ENCODE assay signal across 8 cellular contexts in the genomic region with DNA sequence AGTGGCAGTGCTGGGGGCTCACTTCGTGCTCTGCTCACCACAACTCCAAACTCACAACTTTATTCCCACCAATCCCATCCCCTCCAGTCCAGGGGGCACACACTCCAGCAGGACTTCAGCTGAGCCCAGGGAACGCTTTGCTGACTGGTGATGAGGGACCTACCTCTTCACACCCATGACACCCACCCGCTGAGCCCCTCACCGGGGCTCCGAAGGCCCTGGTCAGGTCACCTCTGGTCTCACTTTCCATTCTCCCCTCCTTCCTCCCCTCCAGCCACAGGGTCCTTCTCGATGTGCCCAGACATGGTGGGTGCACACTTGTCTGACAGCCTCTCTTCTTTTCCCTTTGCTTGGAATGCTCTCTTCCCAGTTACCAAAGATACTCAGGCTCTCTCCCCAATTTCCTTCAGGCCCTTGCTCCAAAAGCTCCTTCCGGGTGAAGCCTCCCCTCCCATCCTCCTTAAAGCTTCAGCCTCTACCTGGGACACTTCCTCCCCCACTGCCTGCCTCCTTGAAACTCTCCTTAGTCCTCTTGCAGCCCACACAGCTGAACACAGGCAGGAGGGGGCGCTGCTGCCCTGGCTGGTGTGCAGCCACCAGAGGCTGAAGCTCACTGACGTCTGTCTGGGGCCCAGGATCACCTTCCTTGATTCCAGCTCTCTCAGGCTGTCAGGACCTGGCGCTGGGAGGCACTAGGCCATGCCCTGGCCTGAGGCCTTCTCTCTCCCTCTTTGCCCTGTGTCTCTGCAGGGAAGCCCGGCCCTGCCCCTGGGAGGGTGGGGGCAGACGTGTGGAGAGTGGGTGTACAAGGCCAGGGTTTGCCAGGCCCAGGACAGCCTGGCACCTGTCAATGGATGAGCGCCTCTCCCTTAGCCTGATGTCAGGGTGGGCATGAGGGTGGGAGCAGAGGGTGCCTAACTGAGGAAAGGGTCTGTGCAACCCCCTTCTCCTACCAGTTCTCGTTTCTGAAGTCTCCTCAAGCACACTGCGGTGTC. TPM values are rescaled to one million over a fixed set of nuclear protein-coding genes. Genes with fewer than 3 reads are reported as not detected.
DNase-seq lines count a peak whose midpoint lies in the region; ATAC-seq and TF ChIP-seq lines count a peak whose summit lies in the region.

No MANE protein-coding gene starts in this region.

- H4K20me1 ChIP-seq in neural progenitor cell (ENCODE audit: low read depth), result no peaks in the 10 kb centered on the region

- TF ChIP-seq CTCF in neural progenitor cell (IDR thresholded peaks at IDR 0.05) (peak; percentile 78), type B pancreatic cell (conservative IDR thresholded peaks at IDR 0.05) (peak; percentile 65)

- no peaks in the 10 kb centered on the region for H3K36me3 Mint-ChIP-seq in activated CD4-positive, alpha-beta memory T cell treated with anti-CD3 and anti-CD28 coated beads, Interleukin-2, amount 10 ng/mL, durations not matched to agents 7 days and 5 days (ENCODE audit: low read depth)
- H3K36me3 Mint-ChIP-seq in neural progenitor cell, result no peaks in the 10 kb centered on the region
- H3K36me3 Mint-ChIP-seq in type B pancreatic cell, result no peaks in the 10 kb centered on the region

- H3K27me3 ChIP-seq in neural progenitor cell, result no peaks in the 10 kb centered on the region

- peaks cover 16% of the 10 kb centered on the region for H3K4me1 ChIP-seq in neural progenitor cell

- CTCF ChIA-PET in activated CD4-positive, alpha-beta memory T cell treated with anti-CD3 and anti-CD28 coated beads, Interleukin-2, amount 10 ng/mL, durations not matched to agents 7 days and 5 days (lab: Charles Lee), result interaction anchor here (0.7 to 1.1 kb wide), 3 partner anchors 13 to 92 kb away, joined by 3 to 5 read pairs (median 3); no protein-coding TSS in a partner anchor

- H3K4me1 Mint-ChIP-seq in activated CD4-positive, alpha-beta memory T cell treated with anti-CD3 and anti-CD28 coated beads, Interleukin-2, amount 10 ng/mL, durations not matched to agents 7 days and 5 days, result no peaks in the 10 kb centered on the region
- H3K4me1 Mint-ChIP-seq in neural progenitor cell (no peaks in the 10 kb centered on the region), type B pancreatic cell (ENCODE audit: unreplicated experiment) (peaks cover 4% of the 10 kb centered on the region)

- H3K27ac ChIP-seq in neural progenitor cell, result no peak overlapping the region

- peak; percentile 87 for DNase-seq in AG20443 (ENCODE audit: low spot score)
- DNase-seq in NCI-H2029 treated with DMSO at 0.1 percent for 48 hours (lab: John Stamatoyannopoulos, UW), result peak; percentile 33
- DNase-seq in activated CD4-positive, alpha-beta memory T cell treated with anti-CD3 and anti-CD28 coated beads, Interleukin-2, amount 10 ng/mL, durations not matched to agents 7 days and 5 days, result peak; percentile 34
- peak; percentile 63 for DNase-seq in fibroblast of gingiva (ENCODE audit: low read depth)
- DNase-seq in neural progenitor cell (ENCODE audit: low spot score), result peak; percentile 82
- DNase-seq in type B pancreatic cell (ENCODE audit: extremely low spot score, unreplicated experiment), result no peak

- H3K9me3 ChIP-seq in neural progenitor cell (ENCODE audit: low read depth), result no peaks in the 10 kb centered on the region

- H3K36me3 ChIP-seq in neural progenitor cell, result no peaks in the 10 kb centered on the region

- ATAC-seq in GM21390 (IDR thresholded peaks at IDR 0.05; ENCODE audit: unreplicated experiment), result peak; percentile 55
- ATAC-seq in HG02571 (IDR thresholded peaks at IDR 0.05; ENCODE audit: unreplicated experiment), result no peak

- H3K9me3 Mint-ChIP-seq in activated CD4-positive, alpha-beta memory T cell treated with anti-CD3 and anti-CD28 coated beads, Interleukin-2, amount 10 ng/mL, durations not matched to agents 7 days and 5 days, result no peaks in the 10 kb centered on the region
- H3K9me3 Mint-ChIP-seq in neural progenitor cell, result no peaks in the 10 kb centered on the region
- no peaks in the 10 kb centered on the region for H3K9me3 Mint-ChIP-seq in type B pancreatic cell

- no peak overlapping the region for H3K27ac Mint-ChIP-seq in activated CD4-positive, alpha-beta memory T cell treated with anti-CD3 and anti-CD28 coated beads, Interleukin-2, amount 10 ng/mL, durations not matched to agents 7 days and 5 days
- H3K27ac Mint-ChIP-seq in neural progenitor cell (peak overlapping the region; percentile 15), type B pancreatic cell (no peak overlapping the region)

- no peaks in the 10 kb centered on the region for H3K79me2 ChIP-seq in neural progenitor cell (ENCODE audit: low read depth)

- H3F3A ChIP-seq in neural progenitor cell (ENCODE audit: low read depth), result no peaks in the 10 kb centered on the region

- no peak overlapping the region for H2AFZ ChIP-seq in neural progenitor cell (replicated peaks)

- POLR2A ChIA-PET in activated CD4-positive, alpha-beta memory T cell treated with anti-CD3 and anti-CD28 coated beads, Interleukin-2, amount 10 ng/mL, durations not matched to agents 7 days and 5 days (lab: Charles Lee), result no interaction called here

- H3K4me3 Mint-ChIP-seq in activated CD4-positive, alpha-beta memory T cell treated with anti-CD3 and anti-CD28 coated beads, Interleukin-2, amount 10 ng/mL, durations not matched to agents 7 days and 5 days, result no peak overlapping the region
- H3K4me3 Mint-ChIP-seq in neural progenitor cell, result no peak overlapping the region
- H3K4me3 Mint-ChIP-seq in type B pancreatic cell, result no peak overlapping the region

- no peak overlapping the region for H3K4me2 ChIP-seq in neural progenitor cell

- no peak overlapping the region for H3K9ac ChIP-seq in neural progenitor cell

- H3K4me3 ChIP-seq in neural progenitor cell, result no peak overlapping the region

- H3K27me3 Mint-ChIP-seq in activated CD4-positive, alpha-beta memory T cell treated with anti-CD3 and anti-CD28 coated beads, Interleukin-2, amount 10 ng/mL, durations not matched to agents 7 days and 5 days, result peaks cover 2% of the 10 kb centered on the region
- peaks cover 2% of the 10 kb centered on the region for H3K27me3 Mint-ChIP-seq in neural progenitor cell (ENCODE audit: insufficient read depth, low read depth)
- H3K27me3 Mint-ChIP-seq in type B pancreatic cell, result peaks cover 3% of the 10 kb centered on the region

RNA-seq across cellular contexts. Expression of a gene that starts 1.6 kb away (rescaled TPM):
- under 1 TPM in 1 of 2 experiments, not detected in 1; 0.40 TPM for total RNA-seq in activated CD4-positive, alpha-beta memory T cell treated with anti-CD3 and anti-CD28 coated beads, Interleukin-2, amount 10 ng/mL, durations not matched to agents 7 days and 5 days
- total RNA-seq in neural progenitor cell (ENCODE audit: low replicate concordance), result not detected in 2 replicates
- 0.14 and 0.51 TPM in 2 replicates for total RNA-seq in type B pancreatic cell (ENCODE audit: low replicate concordance)
